Comparison of ENCODE assay signal across 9 cellular contexts in genomic region chr10:71207578-71207977, GRCh38. TPM values are rescaled to one million over a fixed set of nuclear protein-coding genes. Genes with fewer than 3 reads are reported as not detected.
"Had no signal": no experiment of that assay in that cellular context is flagged by ENCODE, and none has a peak within 500 bp of the region (broad histone marks: within the 10 kb centered on the region; RNA-seq: fewer than 3 reads in every experiment).

No MANE protein-coding gene starts in this region.

- H3K4me3 ChIP-seq: GM23248, HAP-1 had no signal

- H3K9me3 ChIP-seq: HAP-1 had no signal

- DNase-seq: GM23248, GOT3, H7, HFFc6, KG1 had no signal

- ATAC-seq: HCT116 had no signal

- H3K4me3 Mint-ChIP-seq: HFFc6, IgD-negative memory B cell had no signal

- H2AFZ ChIP-seq: GM23248 had no signal

- H3K27ac Mint-ChIP-seq: HFFc6, IgD-negative memory B cell had no signal

- H3K9me3 Mint-ChIP-seq: HFFc6, IgD-negative memory B cell had no signal

- H3K36me3 ChIP-seq: HAP-1 had no signal

- H3K9ac ChIP-seq: GM23248 had no signal

- H3K27ac ChIP-seq: GM23248, HL-60 had no signal

RNA-seq across cellular contexts. Expression of gene UNC5B, which starts 4.8 kb away (rescaled TPM):
- polyA plus RNA-seq: IgD-negative memory B cell had no signal
